In genomic region chr13:46104868-46105267, GRCh38 we compare ENCODE assay signal across 35 cellular contexts. TPM values are rescaled to one million over a fixed set of nuclear protein-coding genes. Genes with fewer than 3 reads are reported as not detected.
"Had no signal": no experiment of that assay in that cellular context is flagged by ENCODE, and none has a peak within 500 bp of the region (broad histone marks: within the 10 kb centered on the region; RNA-seq: fewer than 3 reads in every experiment).

CPB2 (minus strand) TSS chr13:46105033; CDS start chr13:46105009, 24 bp downstream.

- ATAC-seq: activated CD4-positive, CD25-positive, alpha-beta regulatory T cell treated with anti-CD3 and anti-CD28 coated beads, Interleukin-2, amount 50 U/mL, for 24 hours; esophagus mucosa; left colon; stimulated activated memory B cell treated with anti-CD40 and anti-IgM and Interleukin-4, amounts not matched to agents 10 μg/mL and 1 μg/mL and 100 μg/mL, for 72 hours; stimulated activated naive CD8-positive, alpha-beta T cell treated with anti-CD3 and anti-CD28 coated beads, Interleukin-15, amount 100 ng/mL, for 72 hours had no signal

- FAIRE-seq: astrocyte, kidney, pancreas, TTC549 had no signal

- H3K27ac ChIP-seq: pancreas, prostate gland, thyroid gland, VCaP had no signal

- H3K27me3 ChIP-seq: pancreas, thyroid gland had no signal

- H3K4me3 ChIP-seq: pancreas, prostate gland, smooth muscle cell, thyroid gland had no signal

- H3K9me3 ChIP-seq: pancreas, prostate gland, thyroid gland had no signal

- H3K4me2 ChIP-seq: smooth muscle cell had no signal

- H3K36me3 ChIP-seq: pancreas, prostate gland, thyroid gland had no signal

- DNase-seq: activated CD4-positive, alpha-beta memory T cell treated with anti-CD3 and anti-CD28 coated beads, Interleukin-2, amount 10 ng/mL, durations not matched to agents 7 days and 5 days; activated CD4-positive, alpha-beta T cell treated with anti-CD3 and anti-CD28 coated beads, Interleukin-2, amount 10 ng/mL, durations not matched to agents 7 days and 5 days; activated CD8-positive, alpha-beta memory T cell treated with anti-CD3 and anti-CD28 coated beads, Interleukin-2, amount 50 U/mL, for 48 hours; activated gamma-delta T cell; activated naive CD4-positive, alpha-beta T cell treated with anti-CD3 and anti-CD28 coated beads, Interleukin-2, amount 10 ng/mL, durations not matched to agents 7 days and 5 days; activated naive CD8-positive, alpha-beta T cell treated with anti-CD3 and anti-CD28 coated beads, Interleukin-2, amount 10 ng/mL, durations not matched to agents 7 days and 5 days; activated T-cell treated with anti-CD3 and anti-CD28 coated beads, Interleukin-2, amount 50 U/mL, for 24 hours; endodermal cell; foreskin fibroblast; head of caudate nucleus; hypothalamus; immature natural killer cell; kidney; left colon; naive B cell; nephron progenitor cell; pancreas; stimulated activated CD4-positive, alpha-beta T cell treated with anti-CD3 and anti-CD28 coated beads, Interleukin-1b, Interleukin-23, amount 100 ng/mL, for 48 hours; stimulated activated CD4-positive, alpha-beta T cell treated with anti-CD3 and anti-CD28 coated beads, Interleukin-4, amount 100 ng/mL, for 4 hours; stimulated activated CD8-positive, alpha-beta memory T cell treated with anti-CD3 and anti-CD28 coated beads, Interleukin-4, amount 100 ng/mL, for 48 hours; stimulated activated naive CD8-positive, alpha-beta T cell treated with anti-CD3 and anti-CD28 coated beads, Interleukin-15, amount 100 ng/mL, for 72 hours; substantia nigra; T-helper 1 cell; thyroid gland had no signal

- H3K4me1 ChIP-seq: pancreas, prostate gland, thyroid gland had no signal

RNA-seq across cellular contexts. Expression of gene CPB2, which starts in this region (rescaled TPM):
- total RNA-seq: activated CD4-positive, alpha-beta memory T cell treated with anti-CD3 and anti-CD28 coated beads, Interleukin-2, amount 10 ng/mL, durations not matched to agents 7 days and 5 days; activated CD4-positive, alpha-beta T cell treated with anti-CD3 and anti-CD28 coated beads, Interleukin-2, amount 10 ng/mL, durations not matched to agents 7 days and 5 days; activated naive CD8-positive, alpha-beta T cell treated with anti-CD3 and anti-CD28 coated beads, Interleukin-2, amount 10 ng/mL, durations not matched to agents 7 days and 5 days; astrocyte; endodermal cell; esophagus mucosa; kidney; left colon; lung microvascular endothelial cell; mesenteric fat pad; smooth muscle cell; urinary bladder had no signal
- polyA plus RNA-seq: immature natural killer cell had no signal
